In the genomic region with DNA sequence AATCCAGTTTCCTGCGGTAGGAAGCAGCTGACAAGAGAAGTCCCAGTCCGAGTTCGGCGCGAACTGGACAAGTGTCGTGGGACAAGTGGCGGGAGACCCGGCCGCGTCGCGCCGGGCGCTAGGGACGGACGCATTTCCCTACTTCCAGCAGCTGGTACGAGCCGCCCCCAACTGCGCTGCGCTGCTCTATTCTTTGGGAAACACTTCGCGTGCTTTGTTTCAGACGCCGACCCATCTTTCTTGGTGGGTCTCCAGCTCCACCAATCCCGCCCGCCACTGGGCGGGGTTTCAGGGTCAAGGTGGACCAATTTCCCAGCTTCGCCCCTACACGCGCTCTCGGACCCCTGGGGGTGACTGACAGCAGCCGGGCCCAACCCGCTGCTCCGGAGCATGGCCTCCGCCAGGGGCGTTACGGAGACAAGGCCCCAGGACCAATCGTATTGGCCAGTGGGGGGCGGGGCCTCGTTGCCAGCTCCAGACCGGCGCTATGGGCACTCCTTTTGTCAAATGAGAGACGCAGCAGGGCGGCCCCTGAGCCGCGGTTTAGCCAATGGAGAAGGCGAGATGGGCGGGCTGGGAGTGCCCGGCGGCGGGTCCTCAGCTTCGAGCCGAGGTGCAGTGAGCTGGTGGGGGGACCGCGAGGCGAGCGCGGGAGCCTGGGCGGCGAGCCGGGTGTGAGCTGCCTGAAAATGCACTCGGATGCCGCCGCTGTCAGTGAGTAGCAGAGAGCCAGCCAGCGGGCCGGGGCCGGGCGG, we compare ENCODE assay signal across 1 cellular context.
TF ChIP-seq lines count a peak whose summit lies in the region.

A gene (plus strand): TSS at position 600 of the 755 bp plus-strand sequence. CDS start 90 bp downstream, at position 690.

TF ChIP-seq in HEK293, 187 proteins besides CTCF, POLR2A, EP300 and RAD21 (continued from another document and continues in another):
- TF ChIP-seq, protein P1, sequence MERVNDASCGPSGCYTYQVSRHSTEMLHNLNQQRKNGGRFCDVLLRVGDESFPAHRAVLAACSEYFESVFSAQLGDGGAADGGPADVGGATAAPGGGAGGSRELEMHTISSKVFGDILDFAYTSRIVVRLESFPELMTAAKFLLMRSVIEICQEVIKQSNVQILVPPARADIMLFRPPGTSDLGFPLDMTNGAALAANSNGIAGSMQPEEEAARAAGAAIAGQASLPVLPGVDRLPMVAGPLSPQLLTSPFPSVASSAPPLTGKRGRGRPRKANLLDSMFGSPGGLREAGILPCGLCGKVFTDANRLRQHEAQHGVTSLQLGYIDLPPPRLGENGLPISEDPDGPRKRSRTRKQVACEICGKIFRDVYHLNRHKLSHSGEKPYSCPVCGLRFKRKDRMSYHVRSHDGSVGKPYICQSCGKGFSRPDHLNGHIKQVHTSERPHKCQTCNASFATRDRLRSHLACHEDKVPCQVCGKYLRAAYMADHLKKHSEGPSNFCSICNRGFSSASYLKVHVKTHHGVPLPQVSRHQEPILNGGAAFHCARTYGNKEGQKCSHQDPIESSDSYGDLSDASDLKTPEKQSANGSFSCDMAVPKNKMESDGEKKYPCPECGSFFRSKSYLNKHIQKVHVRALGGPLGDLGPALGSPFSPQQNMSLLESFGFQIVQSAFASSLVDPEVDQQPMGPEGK (tag by site-specific recombination; IDR thresholded peaks at IDR 0.05): 0 out of 2 replicates have a peak, but pooled peaks have one; percentile 52
- TF ChIP-seq, protein P2, sequence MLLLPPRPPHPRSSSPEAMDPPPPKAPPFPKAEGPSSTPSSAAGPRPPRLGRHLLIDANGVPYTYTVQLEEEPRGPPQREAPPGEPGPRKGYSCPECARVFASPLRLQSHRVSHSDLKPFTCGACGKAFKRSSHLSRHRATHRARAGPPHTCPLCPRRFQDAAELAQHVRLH (tag by site-specific recombination; IDR thresholded peaks at IDR 0.05): no peak
- TF ChIP-seq ZNF747 (tag by site-specific recombination; IDR thresholded peaks at IDR 0.05) (no peak), KLF10 (tag by site-specific recombination; IDR thresholded peaks at IDR 0.05) (peak; percentile 40; the same call in 1 of the 2 replicates), ZNF791 (tag by site-specific recombination; IDR thresholded peaks at IDR 0.05) (no peak), ZNF473 (tag by site-specific recombination; IDR thresholded peaks at IDR 0.05) (no peak), ZNF292 (tag by site-specific recombination; IDR thresholded peaks at IDR 0.05; ENCODE audit: borderline replicate concordance, low read depth) (no peak), ZBTB48 (tag by site-specific recombination; IDR thresholded peaks at IDR 0.05) (no peak), ZNF561 (tag by site-specific recombination; IDR thresholded peaks at IDR 0.05; ENCODE audit: borderline replicate concordance) (no peak), IKZF3 (tag by site-specific recombination; IDR thresholded peaks at IDR 0.05) (no peak), SP3 (tag by site-specific recombination; IDR thresholded peaks at IDR 0.05) (peak; percentile 97), ZNF335 (tag by site-specific recombination; conservative IDR thresholded peaks at IDR 0.05) (peak; percentile 76), ZFP69B (tag by site-specific recombination; IDR thresholded peaks at IDR 0.05) (no peak), ZNF169 (tag by site-specific recombination; IDR thresholded peaks at IDR 0.05) (no peak), ZNF157 (tag by site-specific recombination; IDR thresholded peaks at IDR 0.05) (no peak), ZNF221 (tag by site-specific recombination; IDR thresholded peaks at IDR 0.05; ENCODE audit: borderline replicate concordance) (no peak), ZNF623 (tag by site-specific recombination; IDR thresholded peaks at IDR 0.05) (no peak), ZNF404 (tag by site-specific recombination; IDR thresholded peaks at IDR 0.05) (no peak), ZNF843 (tag by site-specific recombination; IDR thresholded peaks at IDR 0.05) (no peak), ZXDB (tag by site-specific recombination; IDR thresholded peaks at IDR 0.05) (peak; percentile 97), ZNF324 (tag by site-specific recombination; IDR thresholded peaks at IDR 0.05) (no peak), ZNF701 (tag by site-specific recombination; IDR thresholded peaks at IDR 0.05) (no peak), ZNF530 (tag by site-specific recombination; IDR thresholded peaks at IDR 0.05; ENCODE audit: low read depth) (no peak), KLF9 (tag by site-specific recombination; IDR thresholded peaks at IDR 0.05; ENCODE audit: low read depth) (no peak), ZNF529 (tag by site-specific recombination; IDR thresholded peaks at IDR 0.05; ENCODE audit: insufficient replicate concordance) (no peak), ZNF311 (tag by site-specific recombination; IDR thresholded peaks at IDR 0.05; ENCODE audit: borderline replicate concordance) (no peak), GLIS1 (tag by site-specific recombination; IDR thresholded peaks at IDR 0.05) (peak; percentile 28)
- TF ChIP-seq, protein P3, sequence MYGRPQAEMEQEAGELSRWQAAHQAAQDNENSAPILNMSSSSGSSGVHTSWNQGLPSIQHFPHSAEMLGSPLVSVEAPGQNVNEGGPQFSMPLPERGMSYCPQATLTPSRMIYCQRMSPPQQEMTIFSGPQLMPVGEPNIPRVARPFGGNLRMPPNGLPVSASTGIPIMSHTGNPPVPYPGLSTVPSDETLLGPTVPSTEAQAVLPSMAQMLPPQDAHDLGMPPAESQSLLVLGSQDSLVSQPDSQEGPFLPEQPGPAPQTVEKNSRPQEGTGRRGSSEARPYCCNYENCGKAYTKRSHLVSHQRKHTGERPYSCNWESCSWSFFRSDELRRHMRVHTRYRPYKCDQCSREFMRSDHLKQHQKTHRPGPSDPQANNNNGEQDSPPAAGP (tag by site-specific recombination; IDR thresholded peaks at IDR 0.05): no peak
- TF ChIP-seq, protein P4, sequence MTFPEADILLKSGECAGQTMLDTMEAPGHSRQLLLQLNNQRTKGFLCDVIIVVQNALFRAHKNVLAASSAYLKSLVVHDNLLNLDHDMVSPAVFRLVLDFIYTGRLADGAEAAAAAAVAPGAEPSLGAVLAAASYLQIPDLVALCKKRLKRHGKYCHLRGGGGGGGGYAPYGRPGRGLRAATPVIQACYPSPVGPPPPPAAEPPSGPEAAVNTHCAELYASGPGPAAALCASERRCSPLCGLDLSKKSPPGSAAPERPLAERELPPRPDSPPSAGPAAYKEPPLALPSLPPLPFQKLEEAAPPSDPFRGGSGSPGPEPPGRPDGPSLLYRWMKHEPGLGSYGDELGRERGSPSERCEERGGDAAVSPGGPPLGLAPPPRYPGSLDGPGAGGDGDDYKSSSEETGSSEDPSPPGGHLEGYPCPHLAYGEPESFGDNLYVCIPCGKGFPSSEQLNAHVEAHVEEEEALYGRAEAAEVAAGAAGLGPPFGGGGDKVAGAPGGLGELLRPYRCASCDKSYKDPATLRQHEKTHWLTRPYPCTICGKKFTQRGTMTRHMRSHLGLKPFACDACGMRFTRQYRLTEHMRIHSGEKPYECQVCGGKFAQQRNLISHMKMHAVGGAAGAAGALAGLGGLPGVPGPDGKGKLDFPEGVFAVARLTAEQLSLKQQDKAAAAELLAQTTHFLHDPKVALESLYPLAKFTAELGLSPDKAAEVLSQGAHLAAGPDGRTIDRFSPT (tag by site-specific recombination; IDR thresholded peaks at IDR 0.05): peak; percentile 34; the same call in 1 of the 2 replicates
- TF ChIP-seq, protein P5, sequence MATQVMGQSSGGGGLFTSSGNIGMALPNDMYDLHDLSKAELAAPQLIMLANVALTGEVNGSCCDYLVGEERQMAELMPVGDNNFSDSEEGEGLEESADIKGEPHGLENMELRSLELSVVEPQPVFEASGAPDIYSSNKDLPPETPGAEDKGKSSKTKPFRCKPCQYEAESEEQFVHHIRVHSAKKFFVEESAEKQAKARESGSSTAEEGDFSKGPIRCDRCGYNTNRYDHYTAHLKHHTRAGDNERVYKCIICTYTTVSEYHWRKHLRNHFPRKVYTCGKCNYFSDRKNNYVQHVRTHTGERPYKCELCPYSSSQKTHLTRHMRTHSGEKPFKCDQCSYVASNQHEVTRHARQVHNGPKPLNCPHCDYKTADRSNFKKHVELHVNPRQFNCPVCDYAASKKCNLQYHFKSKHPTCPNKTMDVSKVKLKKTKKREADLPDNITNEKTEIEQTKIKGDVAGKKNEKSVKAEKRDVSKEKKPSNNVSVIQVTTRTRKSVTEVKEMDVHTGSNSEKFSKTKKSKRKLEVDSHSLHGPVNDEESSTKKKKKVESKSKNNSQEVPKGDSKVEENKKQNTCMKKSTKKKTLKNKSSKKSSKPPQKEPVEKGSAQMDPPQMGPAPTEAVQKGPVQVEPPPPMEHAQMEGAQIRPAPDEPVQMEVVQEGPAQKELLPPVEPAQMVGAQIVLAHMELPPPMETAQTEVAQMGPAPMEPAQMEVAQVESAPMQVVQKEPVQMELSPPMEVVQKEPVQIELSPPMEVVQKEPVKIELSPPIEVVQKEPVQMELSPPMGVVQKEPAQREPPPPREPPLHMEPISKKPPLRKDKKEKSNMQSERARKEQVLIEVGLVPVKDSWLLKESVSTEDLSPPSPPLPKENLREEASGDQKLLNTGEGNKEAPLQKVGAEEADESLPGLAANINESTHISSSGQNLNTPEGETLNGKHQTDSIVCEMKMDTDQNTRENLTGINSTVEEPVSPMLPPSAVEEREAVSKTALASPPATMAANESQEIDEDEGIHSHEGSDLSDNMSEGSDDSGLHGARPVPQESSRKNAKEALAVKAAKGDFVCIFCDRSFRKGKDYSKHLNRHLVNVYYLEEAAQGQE (tag by site-specific recombination; IDR thresholded peaks at IDR 0.05): no peak
- TF ChIP-seq, protein P6, sequence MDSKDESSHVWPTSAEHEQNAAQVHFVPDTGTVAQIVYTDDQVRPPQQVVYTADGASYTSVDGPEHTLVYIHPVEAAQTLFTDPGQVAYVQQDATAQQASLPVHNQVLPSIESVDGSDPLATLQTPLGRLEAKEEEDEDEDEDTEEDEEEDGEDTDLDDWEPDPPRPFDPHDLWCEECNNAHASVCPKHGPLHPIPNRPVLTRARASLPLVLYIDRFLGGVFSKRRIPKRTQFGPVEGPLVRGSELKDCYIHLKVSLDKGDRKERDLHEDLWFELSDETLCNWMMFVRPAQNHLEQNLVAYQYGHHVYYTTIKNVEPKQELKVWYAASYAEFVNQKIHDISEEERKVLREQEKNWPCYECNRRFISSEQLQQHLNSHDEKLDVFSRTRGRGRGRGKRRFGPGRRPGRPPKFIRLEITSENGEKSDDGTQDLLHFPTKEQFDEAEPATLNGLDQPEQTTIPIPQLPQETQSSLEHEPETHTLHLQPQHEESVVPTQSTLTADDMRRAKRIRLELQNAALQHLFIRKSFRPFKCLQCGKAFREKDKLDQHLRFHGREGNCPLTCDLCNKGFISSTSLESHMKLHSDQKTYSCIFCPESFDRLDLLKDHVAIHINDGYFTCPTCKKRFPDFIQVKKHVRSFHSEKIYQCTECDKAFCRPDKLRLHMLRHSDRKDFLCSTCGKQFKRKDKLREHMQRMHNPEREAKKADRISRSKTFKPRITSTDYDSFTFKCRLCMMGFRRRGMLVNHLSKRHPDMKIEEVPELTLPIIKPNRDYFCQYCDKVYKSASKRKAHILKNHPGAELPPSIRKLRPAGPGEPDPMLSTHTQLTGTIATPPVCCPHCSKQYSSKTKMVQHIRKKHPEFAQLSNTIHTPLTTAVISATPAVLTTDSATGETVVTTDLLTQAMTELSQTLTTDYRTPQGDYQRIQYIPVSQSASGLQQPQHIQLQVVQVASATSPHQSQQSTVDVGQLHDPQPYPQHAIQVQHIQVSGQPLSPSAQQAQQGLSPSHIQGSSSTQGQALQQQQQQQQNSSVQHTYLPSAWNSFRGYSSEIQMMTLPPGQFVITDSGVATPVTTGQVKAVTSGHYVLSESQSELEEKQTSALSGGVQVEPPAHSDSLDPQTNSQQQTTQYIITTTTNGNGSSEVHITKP (tag by site-specific recombination; IDR thresholded peaks at IDR 0.05): peak; percentile 54
- TF ChIP-seq, protein P7, sequence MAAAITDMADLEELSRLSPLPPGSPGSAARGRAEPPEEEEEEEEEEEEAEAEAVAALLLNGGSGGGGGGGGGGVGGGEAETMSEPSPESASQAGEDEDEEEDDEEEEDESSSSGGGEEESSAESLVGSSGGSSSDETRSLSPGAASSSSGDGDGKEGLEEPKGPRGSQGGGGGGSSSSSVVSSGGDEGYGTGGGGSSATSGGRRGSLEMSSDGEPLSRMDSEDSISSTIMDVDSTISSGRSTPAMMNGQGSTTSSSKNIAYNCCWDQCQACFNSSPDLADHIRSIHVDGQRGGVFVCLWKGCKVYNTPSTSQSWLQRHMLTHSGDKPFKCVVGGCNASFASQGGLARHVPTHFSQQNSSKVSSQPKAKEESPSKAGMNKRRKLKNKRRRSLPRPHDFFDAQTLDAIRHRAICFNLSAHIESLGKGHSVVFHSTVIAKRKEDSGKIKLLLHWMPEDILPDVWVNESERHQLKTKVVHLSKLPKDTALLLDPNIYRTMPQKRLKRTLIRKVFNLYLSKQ (tag by site-specific recombination; IDR thresholded peaks at IDR 0.05; ENCODE audit: borderline replicate concordance): no peak
- TF ChIP-seq, protein P8, sequence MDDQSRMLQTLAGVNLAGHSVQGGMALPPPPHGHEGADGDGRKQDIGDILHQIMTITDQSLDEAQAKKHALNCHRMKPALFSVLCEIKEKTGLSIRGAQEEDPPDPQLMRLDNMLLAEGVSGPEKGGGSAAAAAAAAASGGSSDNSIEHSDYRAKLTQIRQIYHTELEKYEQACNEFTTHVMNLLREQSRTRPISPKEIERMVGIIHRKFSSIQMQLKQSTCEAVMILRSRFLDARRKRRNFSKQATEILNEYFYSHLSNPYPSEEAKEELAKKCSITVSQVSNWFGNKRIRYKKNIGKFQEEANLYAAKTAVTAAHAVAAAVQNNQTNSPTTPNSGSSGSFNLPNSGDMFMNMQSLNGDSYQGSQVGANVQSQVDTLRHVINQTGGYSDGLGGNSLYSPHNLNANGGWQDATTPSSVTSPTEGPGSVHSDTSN (CRISPR knock-in tag; IDR thresholded peaks at IDR 0.05): peak; percentile 70; the same call in 1 of the 2 replicates
- TF ChIP-seq, protein P9, sequence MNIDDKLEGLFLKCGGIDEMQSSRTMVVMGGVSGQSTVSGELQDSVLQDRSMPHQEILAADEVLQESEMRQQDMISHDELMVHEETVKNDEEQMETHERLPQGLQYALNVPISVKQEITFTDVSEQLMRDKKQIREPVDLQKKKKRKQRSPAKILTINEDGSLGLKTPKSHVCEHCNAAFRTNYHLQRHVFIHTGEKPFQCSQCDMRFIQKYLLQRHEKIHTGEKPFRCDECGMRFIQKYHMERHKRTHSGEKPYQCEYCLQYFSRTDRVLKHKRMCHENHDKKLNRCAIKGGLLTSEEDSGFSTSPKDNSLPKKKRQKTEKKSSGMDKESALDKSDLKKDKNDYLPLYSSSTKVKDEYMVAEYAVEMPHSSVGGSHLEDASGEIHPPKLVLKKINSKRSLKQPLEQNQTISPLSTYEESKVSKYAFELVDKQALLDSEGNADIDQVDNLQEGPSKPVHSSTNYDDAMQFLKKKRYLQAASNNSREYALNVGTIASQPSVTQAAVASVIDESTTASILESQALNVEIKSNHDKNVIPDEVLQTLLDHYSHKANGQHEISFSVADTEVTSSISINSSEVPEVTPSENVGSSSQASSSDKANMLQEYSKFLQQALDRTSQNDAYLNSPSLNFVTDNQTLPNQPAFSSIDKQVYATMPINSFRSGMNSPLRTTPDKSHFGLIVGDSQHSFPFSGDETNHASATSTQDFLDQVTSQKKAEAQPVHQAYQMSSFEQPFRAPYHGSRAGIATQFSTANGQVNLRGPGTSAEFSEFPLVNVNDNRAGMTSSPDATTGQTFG (tag by site-specific recombination; IDR thresholded peaks at IDR 0.05; ENCODE audit: borderline replicate concordance): no peak
